13 cellular contexts compared by ENCODE assay signal in the genomic region with DNA sequence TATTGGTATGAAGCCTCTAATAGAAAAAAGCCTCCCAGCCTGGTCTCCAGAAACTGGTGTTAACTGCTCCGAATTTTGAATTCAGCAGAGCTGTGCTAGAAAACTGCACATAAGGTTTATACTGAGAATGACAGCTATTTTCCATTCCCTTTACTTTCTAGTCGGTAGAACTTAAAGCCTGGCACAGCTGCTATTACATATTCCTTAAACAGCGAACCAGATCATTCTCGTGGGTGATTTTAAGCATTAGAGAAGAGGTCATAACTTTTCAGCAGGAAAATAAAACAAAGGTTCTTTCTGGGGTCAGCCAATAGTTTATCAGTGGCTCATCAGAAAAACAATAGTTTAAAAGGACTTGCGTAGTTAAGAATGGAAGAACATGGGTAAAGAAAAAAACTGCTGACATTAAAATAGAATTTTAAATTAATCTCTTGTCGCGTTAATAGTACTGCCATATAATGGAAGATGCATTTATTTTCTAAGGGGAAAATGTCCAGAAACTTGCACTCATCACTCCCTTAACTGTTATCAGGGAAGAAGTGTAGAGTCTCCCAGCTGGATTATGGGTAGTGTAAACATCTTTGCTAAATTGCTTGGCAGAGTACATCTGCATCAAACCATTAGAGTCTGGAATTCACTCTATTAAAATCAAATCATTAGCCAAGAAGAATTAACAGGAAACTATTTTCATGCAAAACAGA. TPM values are rescaled to one million over a fixed set of nuclear protein-coding genes. Genes with fewer than 3 reads are reported as not detected.
DNase-seq lines count a peak whose midpoint lies in the region; ATAC-seq and TF ChIP-seq lines count a peak whose summit lies in the region.
"Had no signal": no experiment of that assay in that cellular context is flagged by ENCODE, and none has a peak within 500 bp of the region (broad histone marks: within the 10 kb centered on the region; RNA-seq: fewer than 3 reads in every experiment).

No MANE protein-coding gene starts in this region.

- peaks cover 13% of the 10 kb centered on the region for H3K36me3 Mint-ChIP-seq in MCF 10A (ENCODE audit: insufficient read depth, unreplicated experiment)
- H3K36me3 Mint-ChIP-seq in type B pancreatic cell, result peaks cover 16% of the 10 kb centered on the region

- H3K27me3 ChIP-seq in breast epithelium, result no peaks in the 10 kb centered on the region
- no peaks in the 10 kb centered on the region for H3K27me3 ChIP-seq in muscle layer of duodenum (ENCODE audit: low read depth, low read length)

- H3K27me3 Mint-ChIP-seq in MCF 10A (ENCODE audit: insufficient read depth, unreplicated experiment) (no peaks in the 10 kb centered on the region), type B pancreatic cell (no peaks in the 10 kb centered on the region)
- H3K27me3 Mint-ChIP-seq: activated naive CD4-positive, alpha-beta T cell treated with anti-CD3 and anti-CD28 coated beads, Interleukin-2, amount 50 U/mL, for 24 hours had no signal

- H3K27ac Mint-ChIP-seq in MCF 10A (ENCODE audit: low read depth, unreplicated experiment), result no peak overlapping the region
- H3K27ac Mint-ChIP-seq in type B pancreatic cell, result no peak overlapping the region

- POLR2A ChIA-PET in MCF 10A (lab: Yijun Ruan, JAX), result interaction anchor here (0.9 to 1.3 kb wide), 3 partner anchors 14 to 35 kb away, joined by 3 to 6 read pairs (median 3); no protein-coding TSS in a partner anchor

- TF ChIP-seq CTCF in breast epithelium (IDR thresholded peaks at IDR 0.05) (no peak), MCF 10A (IDR thresholded peaks at IDR 0.05; ENCODE audit: unreplicated experiment) (no peak), coronary artery (IDR thresholded peaks at IDR 0.05) (no peak), type B pancreatic cell (conservative IDR thresholded peaks at IDR 0.05) (no peak)

- intact Hi-C loops in breast epithelium (cut with DNase I; ENCODE audit: low total_unique reads) (no loop called here), MCF 10A (cut with micrococcal nuclease) (no loop called here)

- H3K4me1 Mint-ChIP-seq in MCF 10A (ENCODE audit: insufficient read depth, unreplicated experiment), result peaks cover 64% of the 10 kb centered on the region
- peaks cover 89% of the 10 kb centered on the region for H3K4me1 Mint-ChIP-seq in type B pancreatic cell (ENCODE audit: unreplicated experiment)

- CTCF ChIA-PET in MCF 10A (lab: Yijun Ruan, JAX), result interaction anchor here (0.7 to 4.1 kb wide), 2 partner anchors 15 to 272 kb away, joined by 3 to 18 read pairs; no protein-coding TSS in a partner anchor

- no peak for TF ChIP-seq POLR2A in breast epithelium (IDR thresholded peaks at IDR 0.05)

- H3K9me3 Mint-ChIP-seq in MCF 10A (ENCODE audit: unreplicated experiment) (no peaks in the 10 kb centered on the region), type B pancreatic cell (no peaks in the 10 kb centered on the region)
- H3K9me3 Mint-ChIP-seq: activated naive CD4-positive, alpha-beta T cell treated with anti-CD3 and anti-CD28 coated beads, Interleukin-2, amount 50 U/mL, for 24 hours had no signal

- H3K36me3 ChIP-seq in breast epithelium (no peaks in the 10 kb centered on the region), muscle layer of duodenum (ENCODE audit: control insufficient read depth in 1 of 2, insufficient read depth in 2 of 2, low read length in 2 of 2) (peaks cover 0 to 6% of the 10 kb centered on the region in 2 donors)

- no TSS peak for BruUV-seq in MCF 10A (replicated peaks; lab: Mats Ljungman, UMichigan)

- ATAC-seq in GM21390 (IDR thresholded peaks at IDR 0.05; ENCODE audit: unreplicated experiment), result no peak
- no peak for ATAC-seq in HG03520 (IDR thresholded peaks at IDR 0.05; ENCODE audit: unreplicated experiment)
- ATAC-seq: HepG2 had no signal

- H3K9me3 ChIP-seq in breast epithelium, result no peaks in the 10 kb centered on the region
- H3K9me3 ChIP-seq in muscle layer of duodenum (ENCODE audit: control insufficient read depth in 1 of 2, low read length in 2 of 2), result no peaks in the 10 kb centered on the region

- H3K4me3 ChIP-seq in breast epithelium (no peak overlapping the region), coronary artery (peak overlapping the region; percentile 22), muscle layer of duodenum (ENCODE audit: low read depth in 1 of 2, low read length in 2 of 2) (no peak overlapping the region)

- H3K4me1 ChIP-seq in breast epithelium, result peaks cover 20 to 23% of the 10 kb centered on the region in 2 donors
- peaks cover 45 to 89% of the 10 kb centered on the region in 2 donors for H3K4me1 ChIP-seq in muscle layer of duodenum (ENCODE audit: control insufficient read depth in 1 of 2, insufficient read depth in 2 of 2, low read length in 2 of 2)

- no peak overlapping the region for H3K4me3 Mint-ChIP-seq in MCF 10A (ENCODE audit: unreplicated experiment)
- peak overlapping the region; percentile 44 for H3K4me3 Mint-ChIP-seq in type B pancreatic cell
- H3K4me3 Mint-ChIP-seq: activated naive CD4-positive, alpha-beta T cell treated with anti-CD3 and anti-CD28 coated beads, Interleukin-2, amount 50 U/mL, for 24 hours had no signal

- peak overlapping the region; percentile 92 to 98 for H3K27ac ChIP-seq in breast epithelium
- H3K27ac ChIP-seq in coronary artery, result peak overlapping the region; percentile 38 to 51
- peak overlapping the region; percentile 5 for H3K27ac ChIP-seq in muscle layer of duodenum (ENCODE audit: low read length)

- no peak for DNase-seq in breast epithelium (ENCODE audit: low spot score in 2 of 2)
- no peak for DNase-seq in MCF 10A (ENCODE audit: unreplicated experiment)
- no peak for DNase-seq in coronary artery (ENCODE audit: low spot score)
- DNase-seq in type B pancreatic cell (ENCODE audit: extremely low spot score, unreplicated experiment), result no peak
- DNase-seq in GM03348 (ENCODE audit: low spot score), result no peak
- DNase-seq: ACHN, NCI-H1092 treated with DMSO at 0.1 percent for 48 hours, NCI-H510A treated with DMSO at 0.1 percent for 48 hours had no signal

RNA-seq across cellular contexts. Expression of a gene that starts 7.9 kb away (rescaled TPM):
- 10 to 100 TPM; 48.0 to 90.0 (median 68.5) TPM for total RNA-seq in breast epithelium
- 31.3 and 31.7 TPM in 2 replicates for total RNA-seq in MCF 10A (2022)
- total RNA-seq in type B pancreatic cell (ENCODE audit: low replicate concordance), result 78.5 and 111 TPM in 2 replicates

Comparison
In these comparisons a context has a peak if more than half of its experiments do, and no peak if none do; other contexts are left out.
1. H3K27ac ChIP-seq: peak in every context shown above with its lines; median percentile 95 in breast epithelium; 44 in coronary artery; 5 in muscle layer of duodenum.